ENCODE assay signal across 1 cellular context in genomic region chr16:714558-715447, GRCh38.
TF ChIP-seq lines count a peak whose summit lies in the region.

Gene METRN (plus strand): TSS chr16:715118. CDS start chr16:715290, 172 bp downstream.

TF ChIP-seq in HepG2, 621 proteins besides CTCF, POLR2A, EP300 and RAD21 (continued from another document and continues in another):
- TF ChIP-seq, protein P1, sequence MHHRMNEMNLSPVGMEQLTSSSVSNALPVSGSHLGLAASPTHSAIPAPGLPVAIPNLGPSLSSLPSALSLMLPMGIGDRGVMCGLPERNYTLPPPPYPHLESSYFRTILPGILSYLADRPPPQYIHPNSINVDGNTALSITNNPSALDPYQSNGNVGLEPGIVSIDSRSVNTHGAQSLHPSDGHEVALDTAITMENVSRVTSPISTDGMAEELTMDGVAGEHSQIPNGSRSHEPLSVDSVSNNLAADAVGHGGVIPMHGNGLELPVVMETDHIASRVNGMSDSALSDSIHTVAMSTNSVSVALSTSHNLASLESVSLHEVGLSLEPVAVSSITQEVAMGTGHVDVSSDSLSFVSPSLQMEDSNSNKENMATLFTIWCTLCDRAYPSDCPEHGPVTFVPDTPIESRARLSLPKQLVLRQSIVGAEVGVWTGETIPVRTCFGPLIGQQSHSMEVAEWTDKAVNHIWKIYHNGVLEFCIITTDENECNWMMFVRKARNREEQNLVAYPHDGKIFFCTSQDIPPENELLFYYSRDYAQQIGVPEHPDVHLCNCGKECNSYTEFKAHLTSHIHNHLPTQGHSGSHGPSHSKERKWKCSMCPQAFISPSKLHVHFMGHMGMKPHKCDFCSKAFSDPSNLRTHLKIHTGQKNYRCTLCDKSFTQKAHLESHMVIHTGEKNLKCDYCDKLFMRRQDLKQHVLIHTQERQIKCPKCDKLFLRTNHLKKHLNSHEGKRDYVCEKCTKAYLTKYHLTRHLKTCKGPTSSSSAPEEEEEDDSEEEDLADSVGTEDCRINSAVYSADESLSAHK (CRISPR knock-in tag; IDR thresholded peaks at IDR 0.05; ENCODE audit: borderline replicate concordance), result no peak
- TF ChIP-seq TBX2 (CRISPR knock-in tag; IDR thresholded peaks at IDR 0.05; ENCODE audit: borderline replicate concordance) (peak; percentile 46; the same call in 1 of the 2 replicates), ZNF224 (CRISPR knock-in tag; IDR thresholded peaks at IDR 0.05) (no peak), CBFB (CRISPR knock-in tag; IDR thresholded peaks at IDR 0.05) (no peak), ZNF572 (CRISPR knock-in tag; IDR thresholded peaks at IDR 0.05) (no peak), ZNF773 (CRISPR knock-in tag; IDR thresholded peaks at IDR 0.05; ENCODE audit: borderline replicate concordance) (no peak), MED8 (CRISPR knock-in tag; IDR thresholded peaks at IDR 0.05; ENCODE audit: insufficient replicate concordance) (no peak), ZNF598 (CRISPR knock-in tag; IDR thresholded peaks at IDR 0.05; ENCODE audit: borderline replicate concordance) (no peak), ATF7-NPFF (CRISPR knock-in tag; IDR thresholded peaks at IDR 0.05; ENCODE audit: low read depth) (peak; percentile 41; the same call in 1 of the 2 replicates), ARID3A (IDR thresholded peaks at IDR 0.05; ENCODE audit: low read depth, low read length) (no peak), ATF7 (IDR thresholded peaks at IDR 0.05) (no peak), ATF7 (CRISPR knock-in tag; IDR thresholded peaks at IDR 0.05) (no peak), IRX3 (CRISPR knock-in tag; IDR thresholded peaks at IDR 0.05; ENCODE audit: borderline replicate concordance, low read depth) (no peak), ZNF253 (CRISPR knock-in tag; IDR thresholded peaks at IDR 0.05; ENCODE audit: borderline replicate concordance) (no peak), ZNF558 (CRISPR knock-in tag; IDR thresholded peaks at IDR 0.05; ENCODE audit: borderline replicate concordance) (no peak), ZNF75D (CRISPR knock-in tag; IDR thresholded peaks at IDR 0.05; ENCODE audit: borderline replicate concordance) (no peak), NCOA1 (CRISPR knock-in tag; IDR thresholded peaks at IDR 0.05) (no peak), KDM5B (CRISPR knock-in tag; IDR thresholded peaks at IDR 0.05; ENCODE audit: borderline replicate concordance) (0 out of 2 replicates have a peak, but pooled peaks have one; percentile 34), MAZ (IDR thresholded peaks at IDR 0.05; ENCODE audit: borderline replicate concordance, low read depth, low read length) (no peak), MAZ (CRISPR knock-in tag; IDR thresholded peaks at IDR 0.05; ENCODE audit: low read depth) (peak; percentile 47; the same call in 1 of the 2 replicates), ATM (IDR thresholded peaks at IDR 0.05; ENCODE audit: borderline replicate concordance) (no peak), ZNF589 (CRISPR knock-in tag; conservative IDR thresholded peaks at IDR 0.05) (no peak), THRA (CRISPR knock-in tag; IDR thresholded peaks at IDR 0.05; ENCODE audit: borderline replicate concordance) (no peak), THYN1 (CRISPR knock-in tag; IDR thresholded peaks at IDR 0.05; ENCODE audit: borderline replicate concordance, low read depth) (no peak), ZFP36L1 (CRISPR knock-in tag; IDR thresholded peaks at IDR 0.05) (no peak), ZNF101 (CRISPR knock-in tag; IDR thresholded peaks at IDR 0.05; ENCODE audit: borderline replicate concordance, low read depth) (no peak), ZMYM2 (CRISPR knock-in tag; IDR thresholded peaks at IDR 0.05) (no peak), AGO2 (optimal IDR thresholded peaks at IDR 0.05; ENCODE audit: low read depth, low read length) (peak; percentile 50), ARID2 (CRISPR knock-in tag; IDR thresholded peaks at IDR 0.05; ENCODE audit: borderline replicate concordance) (no peak), ZNF713 (CRISPR knock-in tag; IDR thresholded peaks at IDR 0.05) (no peak), DNMT1 (CRISPR knock-in tag; IDR thresholded peaks at IDR 0.05) (no peak), NRL (CRISPR knock-in tag; IDR thresholded peaks at IDR 0.05; ENCODE audit: borderline replicate concordance) (no peak; the same call in 1 of the 2 replicates), ZNF280D (CRISPR knock-in tag; IDR thresholded peaks at IDR 0.05) (peak; percentile 45; the same call in 1 of the 2 replicates), BORCS8-MEF2B (CRISPR knock-in tag; IDR thresholded peaks at IDR 0.05) (peak; percentile 49; the same call in 1 of the 2 replicates), HCFC1 (IDR thresholded peaks at IDR 0.05; ENCODE audit: low read depth, low read length) (no peak), ZBTB33 (CRISPR knock-in tag; IDR thresholded peaks at IDR 0.05) (peak; percentile 86; the same call in 1 of the 2 replicates), CERS6 (CRISPR knock-in tag; IDR thresholded peaks at IDR 0.05) (no peak)
- TF ChIP-seq, protein P2, sequence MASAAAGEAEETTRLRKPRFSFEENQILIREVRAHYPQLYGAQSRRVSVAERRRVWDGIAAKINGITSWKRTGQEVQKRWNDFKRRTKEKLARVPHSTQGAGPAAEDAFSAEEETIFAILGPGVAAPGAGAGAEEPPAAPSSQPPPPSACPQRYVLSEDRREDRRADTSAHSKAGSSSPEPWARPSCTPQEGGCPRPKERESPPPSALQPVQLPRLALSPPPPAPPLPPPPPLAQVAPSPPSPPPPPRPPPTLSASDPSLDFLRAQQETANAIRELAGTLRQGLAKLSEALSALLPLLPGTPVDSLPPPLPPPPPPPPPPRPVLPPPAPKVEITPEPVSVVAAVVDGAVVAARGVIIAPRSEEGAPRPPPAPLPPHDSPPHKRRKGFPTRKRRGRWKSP (CRISPR knock-in tag; IDR thresholded peaks at IDR 0.05), result peak; percentile 48; the same call in 1 of the 2 replicates
- TF ChIP-seq, protein P3, sequence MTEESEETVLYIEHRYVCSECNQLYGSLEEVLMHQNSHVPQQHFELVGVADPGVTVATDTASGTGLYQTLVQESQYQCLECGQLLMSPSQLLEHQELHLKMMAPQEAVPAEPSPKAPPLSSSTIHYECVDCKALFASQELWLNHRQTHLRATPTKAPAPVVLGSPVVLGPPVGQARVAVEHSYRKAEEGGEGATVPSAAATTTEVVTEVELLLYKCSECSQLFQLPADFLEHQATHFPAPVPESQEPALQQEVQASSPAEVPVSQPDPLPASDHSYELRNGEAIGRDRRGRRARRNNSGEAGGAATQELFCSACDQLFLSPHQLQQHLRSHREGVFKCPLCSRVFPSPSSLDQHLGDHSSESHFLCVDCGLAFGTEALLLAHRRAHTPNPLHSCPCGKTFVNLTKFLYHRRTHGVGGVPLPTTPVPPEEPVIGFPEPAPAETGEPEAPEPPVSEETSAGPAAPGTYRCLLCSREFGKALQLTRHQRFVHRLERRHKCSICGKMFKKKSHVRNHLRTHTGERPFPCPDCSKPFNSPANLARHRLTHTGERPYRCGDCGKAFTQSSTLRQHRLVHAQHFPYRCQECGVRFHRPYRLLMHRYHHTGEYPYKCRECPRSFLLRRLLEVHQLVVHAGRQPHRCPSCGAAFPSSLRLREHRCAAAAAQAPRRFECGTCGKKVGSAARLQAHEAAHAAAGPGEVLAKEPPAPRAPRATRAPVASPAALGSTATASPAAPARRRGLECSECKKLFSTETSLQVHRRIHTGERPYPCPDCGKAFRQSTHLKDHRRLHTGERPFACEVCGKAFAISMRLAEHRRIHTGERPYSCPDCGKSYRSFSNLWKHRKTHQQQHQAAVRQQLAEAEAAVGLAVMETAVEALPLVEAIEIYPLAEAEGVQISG (CRISPR knock-in tag; IDR thresholded peaks at IDR 0.05), result no peak; the same call in 1 of the 2 replicates
- TF ChIP-seq, protein P4, sequence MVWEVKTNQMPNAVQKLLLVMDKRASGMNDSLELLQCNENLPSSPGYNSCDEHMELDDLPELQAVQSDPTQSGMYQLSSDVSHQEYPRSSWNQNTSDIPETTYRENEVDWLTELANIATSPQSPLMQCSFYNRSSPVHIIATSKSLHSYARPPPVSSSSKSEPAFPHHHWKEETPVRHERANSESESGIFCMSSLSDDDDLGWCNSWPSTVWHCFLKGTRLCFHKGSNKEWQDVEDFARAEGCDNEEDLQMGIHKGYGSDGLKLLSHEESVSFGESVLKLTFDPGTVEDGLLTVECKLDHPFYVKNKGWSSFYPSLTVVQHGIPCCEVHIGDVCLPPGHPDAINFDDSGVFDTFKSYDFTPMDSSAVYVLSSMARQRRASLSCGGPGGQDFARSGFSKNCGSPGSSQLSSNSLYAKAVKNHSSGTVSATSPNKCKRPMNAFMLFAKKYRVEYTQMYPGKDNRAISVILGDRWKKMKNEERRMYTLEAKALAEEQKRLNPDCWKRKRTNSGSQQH (CRISPR knock-in tag; IDR thresholded peaks at IDR 0.05; ENCODE audit: low read depth), result no peak
- TF ChIP-seq, protein P5, sequence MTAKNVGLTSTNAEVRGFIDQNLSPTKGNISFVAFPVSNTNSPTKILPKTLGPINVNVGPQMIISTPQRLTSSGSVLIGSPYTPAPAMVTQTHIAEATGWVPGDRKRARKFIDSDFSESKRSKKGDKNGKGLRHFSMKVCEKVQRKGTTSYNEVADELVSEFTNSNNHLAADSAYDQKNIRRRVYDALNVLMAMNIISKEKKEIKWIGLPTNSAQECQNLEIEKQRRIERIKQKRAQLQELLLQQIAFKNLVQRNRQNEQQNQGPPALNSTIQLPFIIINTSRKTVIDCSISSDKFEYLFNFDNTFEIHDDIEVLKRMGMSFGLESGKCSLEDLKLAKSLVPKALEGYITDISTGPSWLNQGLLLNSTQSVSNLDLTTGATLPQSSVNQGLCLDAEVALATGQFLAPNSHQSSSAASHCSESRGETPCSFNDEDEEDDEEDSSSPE (CRISPR knock-in tag; IDR thresholded peaks at IDR 0.05), result peak; percentile 42; the same call in 1 of the 2 replicates
